ENCODE assay signal across 1 cellular context in genomic region chr4:82891728-82892466, GRCh38.
TF ChIP-seq lines count a peak whose summit lies in the region.

No MANE protein-coding gene starts in this region.

TF ChIP-seq in GM23338, 12 proteins besides CTCF, POLR2A, EP300 and RAD21 (continued from another document):
- no peak for TF ChIP-seq ZNF462 (CRISPR knock-in tag; IDR thresholded peaks at IDR 0.05)
- TF ChIP-seq ETS1 (IDR thresholded peaks at IDR 0.05): no peak
- no peak for TF ChIP-seq STAT1 (IDR thresholded peaks at IDR 0.05; ENCODE audit: unreplicated experiment)
